ENCODE assay signal across 26 cellular contexts in the genomic region with DNA sequence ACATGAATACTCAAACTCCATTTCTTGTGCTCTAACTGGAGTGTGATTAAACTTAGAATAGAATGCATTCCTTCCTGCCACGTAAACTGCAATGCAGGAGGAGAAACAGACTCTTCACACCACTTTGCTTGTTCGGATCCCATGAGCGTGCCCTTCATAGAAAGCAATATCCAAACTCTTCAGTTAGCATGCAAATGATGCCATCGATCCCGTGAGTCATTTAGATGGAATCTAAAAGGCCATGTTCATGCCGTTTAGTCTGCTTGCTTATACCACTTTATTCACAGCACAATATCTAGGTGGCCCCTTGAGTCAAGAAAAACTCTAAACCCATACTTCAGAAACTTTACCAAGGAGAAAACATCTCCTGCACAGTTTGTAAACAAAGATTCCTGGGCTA.
"Had no signal": no experiment of that assay in that cellular context is flagged by ENCODE, and none has a peak within 500 bp of the region (broad histone marks: within the 10 kb centered on the region; RNA-seq: fewer than 3 reads in every experiment).

No MANE protein-coding gene starts in this region.

- ATAC-seq: activated CD4-positive, CD25-positive, alpha-beta regulatory T cell treated with anti-CD3 and anti-CD28 coated beads, Interleukin-2, amount 50 U/mL, for 24 hours; left cardiac atrium; left ventricle myocardium superior; naive thymus-derived CD4-positive, alpha-beta T cell; right cardiac atrium; stimulated activated naive CD8-positive, alpha-beta T cell treated with anti-CD3 and anti-CD28 coated beads, Interleukin-15, Interleukin-2, amounts not matched to agents 100 U/mL and 50 U/mL, for 24 hours had no signal

- H3K27me3 ChIP-seq: adrenal gland, testis, transverse colon had no signal

- H3K27me3 Mint-ChIP-seq: activated CD4-positive, alpha-beta memory T cell treated with anti-CD3 and anti-CD28 coated beads for 36 hours; activated naive CD8-positive, alpha-beta T cell treated with anti-CD3 and anti-CD28 coated beads for 36 hours; brain; naive thymus-derived CD4-positive, alpha-beta T cell had no signal

- H3K36me3 ChIP-seq: adrenal gland, transverse colon had no signal

- H3K9me3 ChIP-seq: adrenal gland, testis, transverse colon had no signal

- H3K4me1 ChIP-seq: testis, transverse colon had no signal

- DNase-seq: activated CD4-positive, alpha-beta memory T cell treated with anti-CD3 and anti-CD28 coated beads for 36 hours; activated CD4-positive, alpha-beta T cell treated with anti-CD3 and anti-CD28 coated beads for 48 hours; activated CD8-positive, alpha-beta memory T cell treated with anti-CD3 and anti-CD28 coated beads, Interleukin-2, amount 50 U/mL, for 4 hours; activated effector memory CD4-positive, alpha-beta T cell treated with anti-CD3 and anti-CD28 coated beads, Interleukin-2, amount 50 U/mL, for 16 hours; activated naive CD4-positive, alpha-beta T cell treated with anti-CD3 and anti-CD28 coated beads for 36 hours; activated naive CD8-positive, alpha-beta T cell treated with anti-CD3 and anti-CD28 coated beads for 36 hours; activated T-cell treated with anti-CD3 and anti-CD28 coated beads, Interleukin-2, amount 50 U/mL, for 1 hour; adrenal gland; aorta; foreskin melanocyte; left cardiac atrium; left ventricle myocardium superior; naive thymus-derived CD4-positive, alpha-beta T cell; posterior cingulate gyrus; right cardiac atrium; stimulated activated CD4-positive, alpha-beta T cell treated with anti-CD3 and anti-CD28 coated beads, Interleukin-4, amount 100 ng/mL, for 1 hour; stimulated activated naive CD8-positive, alpha-beta T cell treated with anti-CD3 and anti-CD28 coated beads, Interleukin-15, Interleukin-2, amounts not matched to agents 100 U/mL and 50 U/mL, for 24 hours; T-helper 9 cell; testis; transverse colon had no signal

- H3K27ac Mint-ChIP-seq: activated CD4-positive, alpha-beta memory T cell treated with anti-CD3 and anti-CD28 coated beads for 36 hours; activated naive CD4-positive, alpha-beta T cell treated with anti-CD3 and anti-CD28 coated beads for 36 hours; activated naive CD8-positive, alpha-beta T cell treated with anti-CD3 and anti-CD28 coated beads for 36 hours; activated T-helper 1 cell treated with anti-CD3 and anti-CD28 coated beads, Interleukin-12 subunit alpha, Interleukin-12 subunit beta, Interleukin-2, Interleukin-4 antibody, amounts not matched to agents 30 ng/mL and 10 ng/mL and 1 ng/mL, durations not matched to agents 14 hours and 24 hours and 36 hours; brain; naive thymus-derived CD4-positive, alpha-beta T cell; T-helper 1 cell treated with Interleukin-12 subunit alpha and Interleukin-12 subunit beta and Interleukin-4 antibody, amounts not matched to agents 30 μg/mL and 1 μg/mL, for 36 hours had no signal

- H3K27ac ChIP-seq: adrenal gland, testis, transverse colon, VCaP had no signal

- H3K4me1 Mint-ChIP-seq: activated naive CD8-positive, alpha-beta T cell treated with anti-CD3 and anti-CD28 coated beads for 36 hours; naive thymus-derived CD4-positive, alpha-beta T cell had no signal

- H3K36me3 Mint-ChIP-seq: activated CD4-positive, alpha-beta memory T cell treated with anti-CD3 and anti-CD28 coated beads for 36 hours; activated naive CD8-positive, alpha-beta T cell treated with anti-CD3 and anti-CD28 coated beads for 36 hours; brain; naive thymus-derived CD4-positive, alpha-beta T cell had no signal

- H3K4me3 ChIP-seq: adrenal gland, testis, transverse colon had no signal

- H3K4me3 Mint-ChIP-seq: activated CD4-positive, alpha-beta memory T cell treated with anti-CD3 and anti-CD28 coated beads for 36 hours; activated naive CD4-positive, alpha-beta T cell treated with anti-CD3 and anti-CD28 coated beads for 36 hours; activated naive CD8-positive, alpha-beta T cell treated with anti-CD3 and anti-CD28 coated beads for 36 hours; activated T-helper 1 cell treated with anti-CD3 and anti-CD28 coated beads, Interleukin-12 subunit alpha, Interleukin-12 subunit beta, Interleukin-2, Interleukin-4 antibody, amounts not matched to agents 30 ng/mL and 10 ng/mL and 1 ng/mL, durations not matched to agents 14 hours and 24 hours and 36 hours; brain; naive thymus-derived CD4-positive, alpha-beta T cell; neural crest cell; T-helper 1 cell treated with Interleukin-12 subunit alpha and Interleukin-12 subunit beta and Interleukin-4 antibody, amounts not matched to agents 30 μg/mL and 1 μg/mL, for 36 hours had no signal

- H3K9me3 Mint-ChIP-seq: activated CD4-positive, alpha-beta memory T cell treated with anti-CD3 and anti-CD28 coated beads for 36 hours; activated naive CD4-positive, alpha-beta T cell treated with anti-CD3 and anti-CD28 coated beads for 36 hours; activated naive CD8-positive, alpha-beta T cell treated with anti-CD3 and anti-CD28 coated beads for 36 hours; brain; neural crest cell had no signal
